Comparison of ENCODE assay signal across 2 cellular contexts in genomic region chr18:6408543-6408942, GRCh38. TPM values are rescaled to one million over a fixed set of nuclear protein-coding genes. Genes with fewer than 3 reads are reported as not detected.
"Had no signal": no experiment of that assay in that cellular context is flagged by ENCODE, and none has a peak within 500 bp of the region (broad histone marks: within the 10 kb centered on the region; RNA-seq: fewer than 3 reads in every experiment).

No MANE protein-coding gene starts in this region.

RNA-seq across cellular contexts. Expression of gene L3MBTL4, which starts 6.2 kb away (rescaled TPM):
- total RNA-seq: activated CD8-positive, alpha-beta T cell treated with anti-CD3 and anti-CD28 coated beads for 36 hours; activated CD8-positive, alpha-beta T cell treated with anti-CD3 and anti-CD28 coated beads, Interleukin-2, amount 10 ng/mL, durations not matched to agents 7 days and 5 days had no signal
